In the genomic region with DNA sequence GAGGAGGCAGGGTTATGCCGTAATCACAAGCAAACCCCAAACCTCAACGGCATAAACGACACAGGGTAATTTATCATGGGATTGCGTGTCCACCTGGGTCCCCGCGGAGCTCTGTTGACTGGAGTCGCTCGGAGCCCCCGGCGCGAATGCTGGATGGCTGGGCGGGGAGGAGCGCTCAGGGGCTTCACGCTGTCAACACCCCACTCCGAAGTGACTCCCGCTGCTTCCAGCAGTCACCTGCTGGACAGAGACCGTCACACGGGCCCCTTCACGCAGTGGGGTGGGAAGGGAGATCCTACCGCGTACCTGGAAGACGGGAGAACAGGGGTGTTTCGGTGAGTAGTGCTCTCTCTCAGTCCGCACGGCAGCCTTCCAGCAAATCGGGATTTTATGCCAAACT, we compare ENCODE assay signal across 1 cellular context.
TF ChIP-seq lines count a peak whose summit lies in the region.

No MANE protein-coding gene starts in this region.

TF ChIP-seq in HEK293, 187 proteins besides CTCF, POLR2A, EP300 and RAD21 (continued from another document):
- TF ChIP-seq REST (tag by site-specific recombination; IDR thresholded peaks at IDR 0.05) (peak; percentile 42; the same call in 1 of the 2 replicates), ZNF664 (tag by site-specific recombination; IDR thresholded peaks at IDR 0.05) (no peak)
